8 cellular contexts compared by ENCODE assay signal in genomic region chr18:23587220-23587642, GRCh38. TPM values are rescaled to one million over a fixed set of nuclear protein-coding genes. Genes with fewer than 3 reads are reported as not detected.
A peak's percentile ranks its signal among the peaks of the same experiment; 100 is the strongest.
DNase-seq lines count a peak whose midpoint lies in the region; ATAC-seq and TF ChIP-seq lines count a peak whose summit lies in the region.

No MANE protein-coding gene starts in this region.

- peak overlapping the region in 2 of 3 donors; percentile 91 to 98 for H3K27ac Mint-ChIP-seq in CD4-positive, CD25-positive, alpha-beta regulatory T cell
- peak overlapping the region; percentile 87 for H3K27ac Mint-ChIP-seq in neural progenitor cell

- H3K36me3 ChIP-seq in CD4-positive, CD25-positive, alpha-beta regulatory T cell (ENCODE audit: control insufficient read depth, insufficient read depth, low read length) = peaks cover 3% of the 10 kb centered on the region
- H3K36me3 ChIP-seq in neural progenitor cell = no peaks in the 10 kb centered on the region

- peak; percentile 28; the same call in 1 of the 2 replicates for TF ChIP-seq CTCF in LNCAP (IDR thresholded peaks at IDR 0.05)
- TF ChIP-seq CTCF in coronary artery (IDR thresholded peaks at IDR 0.05) = no peak
- no peak for TF ChIP-seq CTCF in neural progenitor cell (IDR thresholded peaks at IDR 0.05)

- no peaks in the 10 kb centered on the region for H3K27me3 ChIP-seq in CD4-positive, CD25-positive, alpha-beta regulatory T cell (ENCODE audit: control insufficient read depth, insufficient read depth, low read length)
- peaks cover 6% of the 10 kb centered on the region for H3K27me3 ChIP-seq in neural progenitor cell

- DNase-seq in CD4-positive, CD25-positive, alpha-beta regulatory T cell = no peak
- no peak for DNase-seq in coronary artery (ENCODE audit: low spot score)
- no peak for DNase-seq in neural progenitor cell (ENCODE audit: low spot score)
- no peak for DNase-seq in hepatic stellate cell (ENCODE audit: low spot score)
- no peak for DNase-seq in NCI-H774 (lab: John Stamatoyannopoulos, UW)

- H3K27ac ChIP-seq in CD4-positive, CD25-positive, alpha-beta regulatory T cell (ENCODE audit: insufficient read depth, low read length, poor library complexity, severe bottlenecking) = peak overlapping the region; percentile 99
- H3K27ac ChIP-seq in coronary artery (peak overlapping the region; percentile 99 to 100), neural progenitor cell (no peak overlapping the region)

- no peak overlapping the region for H3K9ac ChIP-seq in neural progenitor cell

- peak overlapping the region; percentile 88 for H3K4me3 ChIP-seq in CD4-positive, CD25-positive, alpha-beta regulatory T cell (ENCODE audit: low read depth, low read length)
- H3K4me3 ChIP-seq in coronary artery (peak overlapping the region; percentile 94), neural progenitor cell (peak overlapping the region; percentile 73)

- H3K36me3 Mint-ChIP-seq in CD4-positive, CD25-positive, alpha-beta regulatory T cell = no peaks in the 10 kb centered on the region
- H3K36me3 Mint-ChIP-seq in neural progenitor cell = no peaks in the 10 kb centered on the region

- H3K4me1 ChIP-seq in CD4-positive, CD25-positive, alpha-beta regulatory T cell (ENCODE audit: control insufficient read depth, insufficient read depth, low read length, poor library complexity, severe bottlenecking) = peaks cover 26% of the 10 kb centered on the region
- peaks cover 26% of the 10 kb centered on the region for H3K4me1 ChIP-seq in neural progenitor cell

- TF ChIP-seq POLR2A in GM18505 (IDR thresholded peaks at IDR 0.05; ENCODE audit: borderline replicate concordance, extremely low read depth, insufficient read depth, insufficient read length) = no peak

- no peaks in the 10 kb centered on the region for H3K9me3 ChIP-seq in CD4-positive, CD25-positive, alpha-beta regulatory T cell (ENCODE audit: control insufficient read depth in 2 of 2, low read length in 2 of 2)
- no peaks in the 10 kb centered on the region for H3K9me3 ChIP-seq in neural progenitor cell (ENCODE audit: low read depth)

- peaks cover 16% of the 10 kb centered on the region for H3K27me3 Mint-ChIP-seq in CD4-positive, CD25-positive, alpha-beta regulatory T cell
- H3K27me3 Mint-ChIP-seq in neural progenitor cell (ENCODE audit: insufficient read depth, low read depth) = peaks cover 6% of the 10 kb centered on the region

- peak overlapping the region; percentile 95 to 100 (median 97) for H3K4me3 Mint-ChIP-seq in CD4-positive, CD25-positive, alpha-beta regulatory T cell
- H3K4me3 Mint-ChIP-seq in neural progenitor cell = peak overlapping the region; percentile 98

- ATAC-seq in CD4-positive, CD25-positive, alpha-beta regulatory T cell (ENCODE audit: low read depth in 2 of 2) = no peak
- ATAC-seq in GM18505 (IDR thresholded peaks at IDR 0.05; ENCODE audit: unreplicated experiment) (no peak), HG03521 (IDR thresholded peaks at IDR 0.05; ENCODE audit: unreplicated experiment) (no peak)

- peaks cover 22 to 39% (median 32%) of the 10 kb centered on the region in 4 donors for H3K4me1 Mint-ChIP-seq in CD4-positive, CD25-positive, alpha-beta regulatory T cell
- peaks cover 30% of the 10 kb centered on the region for H3K4me1 Mint-ChIP-seq in neural progenitor cell

- H4K20me1 ChIP-seq in neural progenitor cell (ENCODE audit: low read depth) = peaks cover 9% of the 10 kb centered on the region

- H2AFZ ChIP-seq in neural progenitor cell (replicated peaks) = peak overlapping the region; percentile 55

- H3F3A ChIP-seq in neural progenitor cell (ENCODE audit: low read depth) = peaks cover 22% of the 10 kb centered on the region

- peaks cover 36% of the 10 kb centered on the region for H3K79me2 ChIP-seq in neural progenitor cell (ENCODE audit: low read depth)

- peak overlapping the region; percentile 86 for H3K4me2 ChIP-seq in neural progenitor cell

- H3K9me3 Mint-ChIP-seq in CD4-positive, CD25-positive, alpha-beta regulatory T cell = peaks cover 0 to 1% (median 0%) of the 10 kb centered on the region in 7 donors
- H3K9me3 Mint-ChIP-seq in neural progenitor cell = no peaks in the 10 kb centered on the region

RNA-seq across cellular contexts. Expression of gene NPC1, which starts 0.9 kb away (rescaled TPM):
- 86.9 TPM for total RNA-seq in CD4-positive, CD25-positive, alpha-beta regulatory T cell
- polyA plus RNA-seq in CD4-positive, CD25-positive, alpha-beta regulatory T cell = 10 to 100 TPM; 17.4 to 24.3 (median 20.4) TPM
- 20.9 and 31.4 TPM in 2 replicates for total RNA-seq in neural progenitor cell (ENCODE audit: low replicate concordance)
